In genomic region chr19:11265785-11266236, GRCh38 we compare ENCODE assay signal across 1 cellular context.
TF ChIP-seq lines count a peak whose summit lies in the region.

No MANE protein-coding gene starts in this region.

TF ChIP-seq in HCT116, 20 proteins besides CTCF, POLR2A, EP300 and RAD21 (continued from another document):
- TF ChIP-seq ATF3 (IDR thresholded peaks at IDR 0.05): no peak
- TF ChIP-seq POLR2AphosphoS5 (IDR thresholded peaks at IDR 0.05; ENCODE audit: low read depth, low read length): peak; percentile 49; the same call in 1 of the 2 replicates
- TF ChIP-seq JUND (IDR thresholded peaks at IDR 0.05): no peak; the same call in 1 of the 2 replicates
- no peak for TF ChIP-seq EGR1 (IDR thresholded peaks at IDR 0.05; ENCODE audit: low read depth)
- no peak; the same call in 1 of the 2 replicates for TF ChIP-seq FOSL1 (IDR thresholded peaks at IDR 0.05; ENCODE audit: low read depth)
- TF ChIP-seq REST (IDR thresholded peaks at IDR 0.05; ENCODE audit: low read depth): no peak
- TF ChIP-seq SP1 (IDR thresholded peaks at IDR 0.05; ENCODE audit: low read depth): peak; percentile 89
- no peak for TF ChIP-seq YY1 (IDR thresholded peaks at IDR 0.05; ENCODE audit: extremely low read depth, insufficient replicate concordance, low read depth, low read length)
- TF ChIP-seq TCF7L2 (IDR thresholded peaks at IDR 0.05; ENCODE audit: borderline replicate concordance, extremely low read depth, insufficient read depth, insufficient read length): peak; percentile 51
- TF ChIP-seq ZNF274 (IDR thresholded peaks at IDR 0.05; ENCODE audit: low read depth, low read length): no peak
- TF ChIP-seq CBX3 (IDR thresholded peaks at IDR 0.05; ENCODE audit: low read depth): peak; percentile 76; the same call in 1 of the 2 replicates
